In genomic region chr3:5122030-5122740, GRCh38 we compare ENCODE assay signal across 8 cellular contexts. TPM values are rescaled to one million over a fixed set of nuclear protein-coding genes. Genes with fewer than 3 reads are reported as not detected.
DNase-seq lines count a peak whose midpoint lies in the region; ATAC-seq and TF ChIP-seq lines count a peak whose summit lies in the region.

Gene ARL8B (plus strand): TSS chr3:5122292. CDS start chr3:5122466, 174 bp downstream.

- DNase-seq in HCEC 1CT: peak; percentile 89
- peak; percentile 88 for DNase-seq in MM.1S
- DNase-seq in SKM-1 treated with dmso at 0.1 percent for 144 hours (lab: John Stamatoyannopoulos, UW; ENCODE audit: unreplicated experiment): peak; percentile 81
- peak; percentile 95 for DNase-seq in glutamatergic neuron
- peak; percentile 96 for DNase-seq in osteocyte (ENCODE audit: extremely low spot score, unreplicated experiment)
- DNase-seq in thoracic aorta (ENCODE audit: low spot score): peak; percentile 33

- peak; percentile 80 for TF ChIP-seq POLR2A in GM10847 (IDR thresholded peaks at IDR 0.05; ENCODE audit: extremely low read depth, insufficient read length)

- peaks cover 52% of the 10 kb centered on the region for H3K79me2 ChIP-seq in MM.1S (ENCODE audit: low read length)

- H3K9me3 Mint-ChIP-seq in activated naive CD8-positive, alpha-beta T cell (ENCODE audit: low read depth): no peaks in the 10 kb centered on the region
- H3K9me3 Mint-ChIP-seq in glutamatergic neuron (ENCODE audit: unreplicated experiment) (no peaks in the 10 kb centered on the region), osteocyte (ENCODE audit: unreplicated experiment) (no peaks in the 10 kb centered on the region)

- peak; percentile 59 for ATAC-seq in thoracic aorta (ENCODE audit: insufficient number of reproducible peaks, low FRiP score, low read depth)

- peak within 1 kb of the TSS; percentile 95 for H3K9ac ChIP-seq in MM.1S (ENCODE audit: low read length)

- H3K36me3 ChIP-seq in MM.1S (replicated peaks; ENCODE audit: insufficient read depth, low read length): no peaks in the 10 kb centered on the region
- no peaks in the 10 kb centered on the region for H3K36me3 ChIP-seq in thoracic aorta

- H3K9me3 ChIP-seq in MM.1S (replicated peaks; ENCODE audit: insufficient read depth, low read length): no peaks in the 10 kb centered on the region
- H3K9me3 ChIP-seq in thoracic aorta: no peaks in the 10 kb centered on the region

- H3K27ac ChIP-seq in MM.1S (ENCODE audit: low read length) (peak within 1 kb of the TSS; percentile 77), thoracic aorta (peak within 1 kb of the TSS; percentile 83 to 89)

- H3F3A ChIP-seq in MM.1S (ENCODE audit: insufficient read depth, low read length): peaks cover 17% of the 10 kb centered on the region

- peak within 1 kb of the TSS; percentile 96 for H3K4me3 Mint-ChIP-seq in activated naive CD8-positive, alpha-beta T cell
- peak within 1 kb of the TSS; percentile 92 for H3K4me3 Mint-ChIP-seq in glutamatergic neuron (ENCODE audit: unreplicated experiment)
- peak within 1 kb of the TSS; percentile 96 for H3K4me3 Mint-ChIP-seq in osteocyte (ENCODE audit: unreplicated experiment)

- H3K4me3 ChIP-seq in MM.1S (ENCODE audit: low read length): peak within 1 kb of the TSS; percentile 98
- peak within 1 kb of the TSS; percentile 97 for H3K4me3 ChIP-seq in thoracic aorta

- TF ChIP-seq CTCF in MM.1S (IDR thresholded peaks at IDR 0.05; ENCODE audit: low read length): peak; percentile 97
- peak; percentile 98 for TF ChIP-seq CTCF in glutamatergic neuron (IDR thresholded peaks at IDR 0.05; ENCODE audit: partially characterized antibody, unreplicated experiment)
- TF ChIP-seq CTCF in osteocyte (IDR thresholded peaks at IDR 0.05): peak; percentile 99
- peak; percentile 97 for TF ChIP-seq CTCF in thoracic aorta (IDR thresholded peaks at IDR 0.05)

- H4K20me1 ChIP-seq in MM.1S (ENCODE audit: insufficient read depth, low read length): peaks cover 18% of the 10 kb centered on the region

- peaks cover 45% of the 10 kb centered on the region for H3K4me1 Mint-ChIP-seq in activated naive CD8-positive, alpha-beta T cell (ENCODE audit: low read depth)
- peaks cover 6% of the 10 kb centered on the region for H3K4me1 Mint-ChIP-seq in glutamatergic neuron (ENCODE audit: low read depth, unreplicated experiment)
- peaks cover 44% of the 10 kb centered on the region for H3K4me1 Mint-ChIP-seq in osteocyte (ENCODE audit: unreplicated experiment)

- H3K4me2 ChIP-seq in MM.1S (ENCODE audit: low read depth, low read length): peak within 1 kb of the TSS; percentile 80

- no peaks in the 10 kb centered on the region for H3K27me3 ChIP-seq in MM.1S (replicated peaks; ENCODE audit: insufficient read depth, low read length)
- H3K27me3 ChIP-seq in thoracic aorta (replicated peaks; ENCODE audit: insufficient read depth): no peaks in the 10 kb centered on the region

- H2AFZ ChIP-seq in MM.1S (ENCODE audit: low read length): peak within 1 kb of the TSS; percentile 49

- no peaks in the 10 kb centered on the region for H3K36me3 Mint-ChIP-seq in activated naive CD8-positive, alpha-beta T cell
- H3K36me3 Mint-ChIP-seq in glutamatergic neuron (ENCODE audit: unreplicated experiment): no peaks in the 10 kb centered on the region
- no peaks in the 10 kb centered on the region for H3K36me3 Mint-ChIP-seq in osteocyte (ENCODE audit: unreplicated experiment)

- H3K4me1 ChIP-seq in MM.1S (ENCODE audit: low read length): 0 out of 2 replicates have a peak, but pooled peaks cover 8% of the 10 kb centered on the region
- H3K4me1 ChIP-seq in thoracic aorta (ENCODE audit: control insufficient read depth in 1 of 2, low read depth in 2 of 2): peaks cover 31 to 40% of the 10 kb centered on the region in 2 donors

- H3K27ac Mint-ChIP-seq in activated naive CD8-positive, alpha-beta T cell: peak within 1 kb of the TSS; percentile 87
- H3K27ac Mint-ChIP-seq in glutamatergic neuron (ENCODE audit: unreplicated experiment): peak within 1 kb of the TSS; percentile 84
- H3K27ac Mint-ChIP-seq in osteocyte (ENCODE audit: unreplicated experiment): peak within 1 kb of the TSS; percentile 93

- no peaks in the 10 kb centered on the region for H3K9me2 ChIP-seq in MM.1S (replicated peaks; ENCODE audit: insufficient read depth, low read length)

- no peaks in the 10 kb centered on the region for H3K27me3 Mint-ChIP-seq in activated naive CD8-positive, alpha-beta T cell
- H3K27me3 Mint-ChIP-seq in glutamatergic neuron (ENCODE audit: unreplicated experiment) (peaks cover 2% of the 10 kb centered on the region), osteocyte (ENCODE audit: unreplicated experiment) (no peaks in the 10 kb centered on the region)

RNA-seq across cellular contexts. Expression of gene ARL8B, which starts in this region (rescaled TPM):
- total RNA-seq in glutamatergic neuron (ENCODE audit: unreplicated experiment) (33.9 TPM), osteocyte (85.6 and 86.0 TPM in 2 replicates), thoracic aorta (10 to 100 TPM; 32.8 to 52.6 TPM)

Comparison
In these comparisons a context has a peak if more than half of its experiments do, and no peak if none do; other contexts are left out.
1. Peak in every context shown above with its lines: DNase-seq, ATAC-seq, H3K4me3 ChIP-seq and H3K27ac ChIP-seq.
2. DNase-seq: peak in every context shown above with its lines; median percentile 96 in osteocyte; 95 in glutamatergic neuron; 89 in HCEC 1CT; 88 in MM.1S; 81 in SKM-1 treated with dmso at 0.1 percent for 144 hours; 33 in thoracic aorta.